In genomic region chr2:98382086-98382485, GRCh38 we compare ENCODE assay signal across 19 cellular contexts. TPM values are rescaled to one million over a fixed set of nuclear protein-coding genes. Genes with fewer than 3 reads are reported as not detected.
DNase-seq lines count a peak whose midpoint lies in the region; ATAC-seq lines count a peak whose summit lies in the region.
"Had no signal": no experiment of that assay in that cellular context is flagged by ENCODE, and none has a peak within 500 bp of the region (broad histone marks: within the 10 kb centered on the region; RNA-seq: fewer than 3 reads in every experiment).

No MANE protein-coding gene starts in this region.

- peak overlapping the region; percentile 40 for H2BK5ac ChIP-seq in mesendoderm (ENCODE audit: low read length)

- no CpG with 5 or more reads among the region's 11 CpGs for WGBS in mesendoderm (ENCODE audit: extremely low coverage, insufficient coverage, low lambda C conversion rate)

- no peak overlapping the region for H2BK15ac ChIP-seq in mesendoderm (replicated peaks; ENCODE audit: low read depth)

- CTCF ChIA-PET in naive thymus-derived CD4-positive, alpha-beta T cell (lab: Charles Lee): interaction anchor here (1.3 kb wide), 1 partner anchor 575 kb away, joined by 3 read pairs; no protein-coding TSS in a partner anchor

- no peak overlapping the region for H4K5ac ChIP-seq in mesendoderm (ENCODE audit: low read length)

- H3K4me1 Mint-ChIP-seq in naive thymus-derived CD4-positive, alpha-beta T cell: peaks cover 0 to 5% (median 3%) of the 10 kb centered on the region in 7 donors

- H3K23ac ChIP-seq in mesendoderm (ENCODE audit: low read length): no peak overlapping the region

- no peaks in the 10 kb centered on the region for H3K9me3 ChIP-seq in naive thymus-derived CD4-positive, alpha-beta T cell (ENCODE audit: control insufficient read depth in 2 of 3, low read length in 3 of 3)
- H3K9me3 ChIP-seq: Caco-2, HAP-1 had no signal

- peaks cover 3 to 15% (median 4%) of the 10 kb centered on the region in 5 donors for H3K27me3 Mint-ChIP-seq in naive thymus-derived CD4-positive, alpha-beta T cell

- peak; percentile 11 for DNase-seq in H7
- no peak for DNase-seq in mesendoderm
- DNase-seq in posterior vena cava (ENCODE audit: low spot score): peak; percentile 32
- no peak for DNase-seq in NCI-H82 (lab: John Stamatoyannopoulos, UW)
- no peak for DNase-seq in naive thymus-derived CD4-positive, alpha-beta T cell
- no peak for DNase-seq in left colon
- DNase-seq: C1 segment of cervical spinal cord; Caco-2; CD4-positive, CD25-positive, alpha-beta regulatory T cell; DMS153; DND-41; HFFc6 had no signal

- H3K27ac ChIP-seq in mesendoderm (ENCODE audit: low read depth, low read length): no peak overlapping the region
- H3K27ac ChIP-seq in naive thymus-derived CD4-positive, alpha-beta T cell (ENCODE audit: low read depth, low read length): no peak overlapping the region

- ATAC-seq in naive thymus-derived CD4-positive, alpha-beta T cell: no peak
- no peak for ATAC-seq in left colon
- ATAC-seq: CD8-positive, alpha-beta T cell had no signal

- H3K9me3 Mint-ChIP-seq in naive thymus-derived CD4-positive, alpha-beta T cell: no peaks in the 10 kb centered on the region
- H3K9me3 Mint-ChIP-seq: CD4-positive, CD25-positive, alpha-beta regulatory T cell; CD8-positive, alpha-beta T cell; GM23338; HFFc6 had no signal

- H2AK5ac ChIP-seq in mesendoderm (ENCODE audit: low read length): no peak overlapping the region

- H4K8ac ChIP-seq in mesendoderm (ENCODE audit: low read depth, low read length): no peak overlapping the region

- H3K4me3 ChIP-seq in H7 (ENCODE audit: insufficient read depth, low read depth, low read length): no peak overlapping the region
- H3K4me3 ChIP-seq in mesendoderm (ENCODE audit: low read length): no peak overlapping the region
- no peak overlapping the region for H3K4me3 ChIP-seq in naive thymus-derived CD4-positive, alpha-beta T cell (ENCODE audit: low read length)
- H3K4me3 ChIP-seq: GM23338, HAP-1 had no signal

- no peaks in the 10 kb centered on the region for H3K79me2 ChIP-seq in mesendoderm (ENCODE audit: control insufficient read depth, insufficient read depth, low read length)

- no peaks in the 10 kb centered on the region for H3K36me3 ChIP-seq in H7 (replicated peaks; ENCODE audit: control insufficient read depth, insufficient read depth, low read length)
- no peaks in the 10 kb centered on the region for H3K36me3 ChIP-seq in mesendoderm (ENCODE audit: control insufficient read depth, insufficient read depth, low read length)
- no peaks in the 10 kb centered on the region for H3K36me3 ChIP-seq in naive thymus-derived CD4-positive, alpha-beta T cell (ENCODE audit: control insufficient read depth in 2 of 3, insufficient read depth in 3 of 3, low read length in 3 of 3)
- H3K36me3 ChIP-seq: HAP-1 had no signal

- H2BK120ac ChIP-seq in mesendoderm (ENCODE audit: low read depth, low read length): no peak overlapping the region

- H3K27ac Mint-ChIP-seq in naive thymus-derived CD4-positive, alpha-beta T cell: no peak overlapping the region
- H3K27ac Mint-ChIP-seq: CD4-positive, CD25-positive, alpha-beta regulatory T cell; CD8-positive, alpha-beta T cell; GM23338; HFFc6 had no signal

- H3K18ac ChIP-seq in mesendoderm (ENCODE audit: low read length): no peak overlapping the region

- POLR2A ChIA-PET in naive thymus-derived CD4-positive, alpha-beta T cell (lab: Charles Lee): no interaction called here

- H3K4ac ChIP-seq in mesendoderm (ENCODE audit: low read depth, low read length): no peak overlapping the region

- H3K36me3 Mint-ChIP-seq in naive thymus-derived CD4-positive, alpha-beta T cell: no peaks in the 10 kb centered on the region
- H3K36me3 Mint-ChIP-seq: CD4-positive, CD25-positive, alpha-beta regulatory T cell; CD8-positive, alpha-beta T cell had no signal

- intact Hi-C loops in posterior vena cava (cut with DNase I): loop anchor here in 1 of 2 donors (5.0 to 10.0 kb wide), 2 partner anchors 575 to 677 kb away; no protein-coding TSS in a partner anchor
- intact Hi-C loops in naive thymus-derived CD4-positive, alpha-beta T cell (cut with micrococcal nuclease): no loop called here
- intact Hi-C loops in left colon (cut with DNase I, micrococcal nuclease): loop anchor here in 1 of 2 donors (5.0 kb wide), 1 partner anchor 575 kb away; no protein-coding TSS in a partner anchor

- H3K79me1 ChIP-seq in mesendoderm (ENCODE audit: low read length): no peaks in the 10 kb centered on the region

- peaks cover 5% of the 10 kb centered on the region for H3K4me1 ChIP-seq in mesendoderm (ENCODE audit: control insufficient read depth, low read depth, low read length)
- H3K4me1 ChIP-seq in naive thymus-derived CD4-positive, alpha-beta T cell (ENCODE audit: control insufficient read depth in 2 of 2, insufficient read depth in 2 of 2, low read length in 2 of 2): no peaks in the 10 kb centered on the region
- H3K4me1 ChIP-seq: Caco-2 had no signal

- H3K4me2 ChIP-seq in mesendoderm (ENCODE audit: low read length): no peak overlapping the region
- H3K4me2 ChIP-seq: GM23338 had no signal

- H3K56ac ChIP-seq in mesendoderm (ENCODE audit: low read length): peak overlapping the region; percentile 31

- no peak overlapping the region for H3K9ac ChIP-seq in mesendoderm (ENCODE audit: low read length)

- H3K27me3 ChIP-seq in H7 (ENCODE audit: control insufficient read depth, insufficient read depth, low read length) (peaks cover 11% of the 10 kb centered on the region), mesendoderm (ENCODE audit: insufficient read depth, low read length, poor library complexity) (no peaks in the 10 kb centered on the region)
- no peaks in the 10 kb centered on the region for H3K27me3 ChIP-seq in naive thymus-derived CD4-positive, alpha-beta T cell (ENCODE audit: control insufficient read depth in 2 of 2, insufficient read depth in 2 of 2, low read length in 2 of 2)

- no peak overlapping the region for H3K4me3 Mint-ChIP-seq in naive thymus-derived CD4-positive, alpha-beta T cell
- H3K4me3 Mint-ChIP-seq: CD4-positive, CD25-positive, alpha-beta regulatory T cell; CD8-positive, alpha-beta T cell; GM23338; HFFc6 had no signal

RNA-seq across cellular contexts. Expression of gene CNGA3, which starts 35.8 kb away (rescaled TPM):
- 0.10 TPM in 1 of 2 replicates, not detected in the other for total RNA-seq in H7 (2014; rRNA removed; shearing (Covaris generic))
- 0.07 TPM for polyA plus RNA-seq in mesendoderm (2013, experiment 1 of 2)
- 0.08 TPM for polyA plus RNA-seq in mesendoderm (2013, experiment 2 of 2)
- total RNA-seq in posterior vena cava (under 1 TPM; 0.19 to 0.38 TPM), left colon (1 to 10 TPM in 1 of 2 donors, under 1 TPM in 1; 0.27 to 1.3 TPM)
- total RNA-seq in naive thymus-derived CD4-positive, alpha-beta T cell: not detected
- not detected for polyA plus RNA-seq in naive thymus-derived CD4-positive, alpha-beta T cell
- total RNA-seq: A172; A673; Caco-2; CD4-positive, CD25-positive, alpha-beta regulatory T cell; CD8-positive, alpha-beta T cell; GM23338; H4 had no signal
- polyA plus RNA-seq: BJ; CD4-positive, CD25-positive, alpha-beta regulatory T cell; GM23338 had no signal

Comparison
In these comparisons a context has a peak if more than half of its experiments do, and no peak if none do; other contexts are left out.
1. DNase-seq: peak in H7 (single experiment) and posterior vena cava (single experiment); none in mesendoderm (single experiment), NCI-H82 (single experiment), naive thymus-derived CD4-positive, alpha-beta T cell (0 of 9) and left colon (0 of 2).